Comparison of ENCODE assay signal across 1 cellular context in the genomic region with DNA sequence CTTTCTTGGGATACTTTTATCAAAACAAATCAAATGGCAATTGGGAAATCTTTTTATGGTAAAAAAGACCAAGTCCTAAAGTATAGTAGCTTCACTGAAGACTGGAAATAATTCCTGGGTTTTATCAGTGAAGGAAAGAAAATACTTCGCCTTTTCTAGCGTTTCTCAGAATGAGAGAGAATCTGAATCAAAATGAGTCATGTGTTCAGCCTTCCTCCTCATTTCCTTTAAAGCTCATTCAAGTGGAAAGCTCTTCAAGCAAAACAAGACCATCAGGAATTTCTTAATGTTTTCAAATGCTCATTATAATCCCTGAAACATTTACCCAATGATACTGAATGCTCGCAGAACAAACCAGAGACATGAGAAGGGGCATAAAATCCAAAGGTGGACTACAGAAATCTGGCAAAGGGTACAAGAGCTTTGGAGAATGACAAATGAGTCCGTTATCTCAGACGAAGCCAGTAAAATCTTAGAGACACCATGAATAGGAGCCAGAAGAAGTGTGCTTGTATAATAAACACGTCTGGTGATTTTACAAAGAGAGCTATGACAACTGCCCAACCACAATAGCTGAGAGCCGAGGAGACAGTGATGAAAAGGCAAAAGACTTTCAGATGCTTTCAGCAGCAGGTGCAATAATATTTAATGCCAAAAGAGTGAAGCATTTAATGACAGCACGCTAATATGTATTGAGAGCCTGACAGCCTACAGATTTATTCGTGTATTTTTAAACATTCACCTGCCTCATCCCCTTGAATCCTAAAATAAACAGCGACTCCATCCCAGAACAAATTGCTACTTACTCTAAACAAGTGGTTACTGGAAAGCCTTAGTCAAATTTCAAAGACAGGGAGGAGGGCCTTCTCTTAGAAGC.
TF ChIP-seq lines count a peak whose summit lies in the region.

No MANE protein-coding gene starts in this region.

TF ChIP-seq in HEK293, 187 proteins besides CTCF, POLR2A, EP300 and RAD21 (continued from another document and continues in another):
- TF ChIP-seq, protein P1, sequence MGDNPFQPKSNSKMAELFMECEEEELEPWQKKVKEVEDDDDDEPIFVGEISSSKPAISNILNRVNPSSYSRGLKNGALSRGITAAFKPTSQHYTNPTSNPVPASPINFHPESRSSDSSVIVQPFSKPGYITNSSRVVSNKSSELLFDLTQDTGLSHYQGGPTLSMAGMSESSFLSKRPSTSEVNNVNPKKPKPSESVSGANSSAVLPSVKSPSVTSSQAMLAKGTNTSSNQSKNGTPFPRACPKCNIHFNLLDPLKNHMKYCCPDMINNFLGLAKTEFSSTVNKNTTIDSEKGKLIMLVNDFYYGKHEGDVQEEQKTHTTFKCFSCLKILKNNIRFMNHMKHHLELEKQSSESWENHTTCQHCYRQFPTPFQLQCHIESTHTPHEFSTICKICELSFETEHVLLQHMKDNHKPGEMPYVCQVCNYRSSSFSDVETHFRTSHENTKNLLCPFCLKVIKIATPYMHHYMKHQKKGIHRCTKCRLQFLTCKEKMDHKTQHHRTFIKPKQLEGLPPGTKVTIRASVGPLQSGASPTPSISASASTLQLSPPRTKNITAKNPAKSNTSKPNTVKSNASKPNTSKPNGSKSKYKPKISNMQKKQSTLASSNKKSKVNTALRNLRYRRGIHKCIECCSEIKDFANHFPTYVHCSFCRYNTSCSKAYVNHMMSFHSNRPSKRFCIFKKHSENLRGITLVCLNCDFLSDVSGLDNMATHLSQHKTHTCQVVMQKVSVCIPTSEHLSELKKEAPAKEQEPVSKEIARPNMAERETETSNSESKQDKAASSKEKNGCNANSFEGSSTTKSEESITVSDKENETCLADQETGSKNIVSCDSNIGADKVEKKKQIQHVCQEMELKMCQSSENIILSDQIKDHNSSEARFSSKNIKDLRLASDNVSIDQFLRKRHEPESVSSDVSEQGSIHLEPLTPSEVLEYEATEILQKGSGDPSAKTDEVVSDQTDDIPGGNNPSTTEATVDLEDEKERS (tag by site-specific recombination; IDR thresholded peaks at IDR 0.05) = no peak
- TF ChIP-seq KLF1 (tag by site-specific recombination; IDR thresholded peaks at IDR 0.05) = peak; percentile 27; the same call in 1 of the 2 replicates
- peak; percentile 99 for TF ChIP-seq OSR2 (tag by site-specific recombination; IDR thresholded peaks at IDR 0.05)
- no peak for TF ChIP-seq ZNF555 (tag by site-specific recombination; conservative IDR thresholded peaks at IDR 0.05)
- peak; percentile 60; the same call in 1 of the 2 replicates for TF ChIP-seq MZF1 (tag by site-specific recombination; IDR thresholded peaks at IDR 0.05; ENCODE audit: borderline replicate concordance)
- TF ChIP-seq KLF16 (tag by site-specific recombination; IDR thresholded peaks at IDR 0.05) = no peak
- peak; percentile 84 for TF ChIP-seq ZNF10 (tag by site-specific recombination; IDR thresholded peaks at IDR 0.05)
- peak; percentile 89 for TF ChIP-seq ZNF18 (tag by site-specific recombination; IDR thresholded peaks at IDR 0.05)
- peak; percentile 91 for TF ChIP-seq BCL11B (tag by site-specific recombination; IDR thresholded peaks at IDR 0.05; ENCODE audit: low read depth)
- TF ChIP-seq, protein P2, sequence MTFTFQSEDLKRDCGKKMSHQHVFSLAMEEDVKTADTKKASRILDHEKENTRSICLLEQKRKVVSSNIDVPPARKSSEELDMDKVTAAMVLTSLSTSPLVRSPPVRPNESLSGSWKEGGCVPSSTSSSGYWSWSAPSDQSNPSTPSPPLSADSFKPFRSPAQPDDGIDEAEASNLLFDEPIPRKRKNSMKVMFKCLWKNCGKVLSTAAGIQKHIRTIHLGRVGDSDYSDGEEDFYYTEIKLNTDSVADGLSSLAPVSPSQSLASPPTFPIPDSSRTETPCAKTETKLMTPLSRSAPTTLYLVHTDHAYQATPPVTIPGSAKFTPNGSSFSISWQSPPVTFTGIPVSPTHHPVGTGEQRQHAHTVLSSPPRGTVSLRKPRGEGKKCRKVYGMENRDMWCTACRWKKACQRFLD (tag by site-specific recombination; IDR thresholded peaks at IDR 0.05) = no peak
- peak; percentile 82 for TF ChIP-seq IKZF3 (tag by site-specific recombination; IDR thresholded peaks at IDR 0.05)
- TF ChIP-seq ZNF23 (tag by site-specific recombination; IDR thresholded peaks at IDR 0.05; ENCODE audit: borderline replicate concordance) = no peak
- TF ChIP-seq ZBTB8A (tag by site-specific recombination; IDR thresholded peaks at IDR 0.05) = peak; percentile 63
- no peak for TF ChIP-seq SP3 (tag by site-specific recombination; IDR thresholded peaks at IDR 0.05)
- no peak for TF ChIP-seq RBAK (tag by site-specific recombination; IDR thresholded peaks at IDR 0.05)
- peak; percentile 84 for TF ChIP-seq ZEB2 (tag by site-specific recombination; IDR thresholded peaks at IDR 0.05)
- TF ChIP-seq INSM2 (tag by site-specific recombination; IDR thresholded peaks at IDR 0.05) = peak; percentile 94
- peak; percentile 94 for TF ChIP-seq PRDM4 (tag by site-specific recombination; IDR thresholded peaks at IDR 0.05)
- peak; percentile 77; the same call in 1 of the 2 replicates for TF ChIP-seq ZNF391 (tag by site-specific recombination; IDR thresholded peaks at IDR 0.05; ENCODE audit: borderline replicate concordance, low read depth)
- TF ChIP-seq, protein P3, sequence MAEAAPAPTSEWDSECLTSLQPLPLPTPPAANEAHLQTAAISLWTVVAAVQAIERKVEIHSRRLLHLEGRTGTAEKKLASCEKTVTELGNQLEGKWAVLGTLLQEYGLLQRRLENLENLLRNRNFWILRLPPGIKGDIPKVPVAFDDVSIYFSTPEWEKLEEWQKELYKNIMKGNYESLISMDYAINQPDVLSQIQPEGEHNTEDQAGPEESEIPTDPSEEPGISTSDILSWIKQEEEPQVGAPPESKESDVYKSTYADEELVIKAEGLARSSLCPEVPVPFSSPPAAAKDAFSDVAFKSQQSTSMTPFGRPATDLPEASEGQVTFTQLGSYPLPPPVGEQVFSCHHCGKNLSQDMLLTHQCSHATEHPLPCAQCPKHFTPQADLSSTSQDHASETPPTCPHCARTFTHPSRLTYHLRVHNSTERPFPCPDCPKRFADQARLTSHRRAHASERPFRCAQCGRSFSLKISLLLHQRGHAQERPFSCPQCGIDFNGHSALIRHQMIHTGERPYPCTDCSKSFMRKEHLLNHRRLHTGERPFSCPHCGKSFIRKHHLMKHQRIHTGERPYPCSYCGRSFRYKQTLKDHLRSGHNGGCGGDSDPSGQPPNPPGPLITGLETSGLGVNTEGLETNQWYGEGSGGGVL (tag by site-specific recombination; IDR thresholded peaks at IDR 0.05) = no peak
- TF ChIP-seq ZNF596 (tag by site-specific recombination; IDR thresholded peaks at IDR 0.05) = peak; percentile 59; the same call in 1 of the 2 replicates
- peak; percentile 68; the same call in 1 of the 2 replicates for TF ChIP-seq ZNF24 (tag by site-specific recombination; IDR thresholded peaks at IDR 0.05)
- no peak for TF ChIP-seq ZNF350 (tag by site-specific recombination; IDR thresholded peaks at IDR 0.05)
- TF ChIP-seq ZNF19 (tag by site-specific recombination; IDR thresholded peaks at IDR 0.05; ENCODE audit: low read depth) = no peak
- TF ChIP-seq ZBTB17 (tag by site-specific recombination; IDR thresholded peaks at IDR 0.05) = peak; percentile 76
- TF ChIP-seq ZBTB44 (tag by site-specific recombination; IDR thresholded peaks at IDR 0.05) = peak; percentile 95
- TF ChIP-seq ZNF707 (tag by site-specific recombination; IDR thresholded peaks at IDR 0.05) = no peak
- TF ChIP-seq PRDM6 (tag by site-specific recombination; IDR thresholded peaks at IDR 0.05) = peak; percentile 99
- TF ChIP-seq ZNF239 (tag by site-specific recombination; IDR thresholded peaks at IDR 0.05) = no peak
- TF ChIP-seq ZBTB48 (tag by site-specific recombination; IDR thresholded peaks at IDR 0.05) = no peak
- TF ChIP-seq ZNF2 (tag by site-specific recombination; IDR thresholded peaks at IDR 0.05) = peak; percentile 52
- peak; percentile 99 for TF ChIP-seq OVOL3 (tag by site-specific recombination; IDR thresholded peaks at IDR 0.05)
- TF ChIP-seq SCRT1 (tag by site-specific recombination; IDR thresholded peaks at IDR 0.05; ENCODE audit: borderline replicate concordance) = peak; percentile 91
- TF ChIP-seq MYNN (tag by site-specific recombination; IDR thresholded peaks at IDR 0.05; ENCODE audit: borderline replicate concordance) = no peak
- peak; percentile 40; the same call in 1 of the 2 replicates for TF ChIP-seq YY1 (tag by site-specific recombination; IDR thresholded peaks at IDR 0.05)
- TF ChIP-seq ZNF324 (tag by site-specific recombination; IDR thresholded peaks at IDR 0.05) = no peak
- TF ChIP-seq ZSCAN23 (tag by site-specific recombination; IDR thresholded peaks at IDR 0.05) = peak; percentile 81
- TF ChIP-seq ZBTB49 (tag by site-specific recombination; IDR thresholded peaks at IDR 0.05; ENCODE audit: low read depth) = peak; percentile 43; the same call in 1 of the 2 replicates
